Comparison of ENCODE assay signal across 7 cellular contexts in the genomic region with DNA sequence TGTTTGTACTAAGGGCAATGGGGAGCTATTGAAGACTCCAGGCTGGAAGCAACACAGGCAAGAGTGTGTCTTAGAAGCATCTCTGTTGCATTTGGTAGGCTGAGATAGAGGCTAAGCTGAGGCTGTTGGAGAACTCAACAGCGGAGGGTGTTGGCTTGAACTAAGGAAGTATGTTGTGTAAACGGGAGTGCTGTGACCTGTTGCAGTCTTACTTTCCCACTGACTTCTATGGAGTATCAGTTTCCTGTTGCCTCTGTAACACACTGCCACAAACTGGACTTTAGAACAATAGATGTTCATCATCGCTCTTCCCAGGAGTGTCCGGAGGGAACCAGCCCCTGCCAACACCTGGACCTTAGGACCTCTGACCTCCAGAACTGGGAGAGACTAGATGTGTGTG.
A peak's percentile ranks its signal among the peaks of the same experiment; 100 is the strongest.
DNase-seq lines count a peak whose midpoint lies in the region; ATAC-seq and TF ChIP-seq lines count a peak whose summit lies in the region.
"Not testable (repeated sequence)": the region's sequence is repeated elsewhere in the genome, so short reads cannot be mapped to it uniquely, and the experiment has no call there.

No MANE protein-coding gene starts in this region.

- intact Hi-C loops in CD14-positive monocyte (cut with micrococcal nuclease); IMR-90 (cut with micrococcal nuclease); cardiac septum (cut with DNase I); lower lobe of right lung (cut with DNase I); natural killer cell (cut with micrococcal nuclease): not testable (repeated sequence)

- not testable (repeated sequence) for TF ChIP-seq POLR2A in IMR-90 (IDR thresholded peaks at IDR 0.05; ENCODE audit: low read depth, low read length)

- not testable (repeated sequence) for DNase-seq in CD14-positive monocyte (ENCODE audit: low spot score); IMR-90; lower lobe of right lung; natural killer cell
- DNase-seq in dermis blood vessel endothelial cell, result peak; percentile 75
- DNase-seq in cardiac septum (ENCODE audit: low spot score), result peak; percentile 22
- peak; percentile 11 for DNase-seq in left lobe of liver (ENCODE audit: low spot score)

- peak overlapping the region; percentile 75; the same call in 1 of the 3 replicates for H2BK15ac ChIP-seq in IMR-90 (ENCODE audit: low read depth, low read length)

- dilution Hi-C loops in IMR-90 (cut with HindIII; ENCODE audit: low sequenced_read_pairs, unreplicated experiment), result not testable (repeated sequence)

- peaks cover 24% of the 10 kb centered on the region for H3K4me1 ChIP-seq in IMR-90 (ENCODE audit: control insufficient read depth, insufficient read depth, low read length)
- not testable (repeated sequence) for H3K4me1 ChIP-seq in lower lobe of right lung

- H3K27me3 Mint-ChIP-seq in CD14-positive monocyte (ENCODE audit: low read depth in 3 of 3); natural killer cell (ENCODE audit: low read depth in 2 of 2): not testable (repeated sequence)

- not testable (repeated sequence) for ATAC-seq in IMR-90 (ENCODE audit: low read depth); left lobe of liver; natural killer cell
- peak; percentile 24 to 55 for ATAC-seq in lower lobe of right lung

- peaks cover 3 to 16% of the 10 kb centered on the region in 2 experiments for H3K79me1 ChIP-seq in IMR-90 (ENCODE audit: low read depth in 1 of 2, low read length in 2 of 2)

- H3K9me3 Mint-ChIP-seq in CD14-positive monocyte, result peaks cover 2 to 20% (median 13%) of the 10 kb centered on the region in 7 donors
- not testable (repeated sequence) for H3K9me3 Mint-ChIP-seq in natural killer cell

- not testable (repeated sequence) for H3K14ac ChIP-seq in IMR-90 (replicated peaks; ENCODE audit: low read depth, low read length)

- H3K56ac ChIP-seq in IMR-90 (ENCODE audit: extremely low read depth, insufficient read depth, low read length), result not testable (repeated sequence)

- H4K8ac ChIP-seq in IMR-90 (ENCODE audit: low read depth in 2 of 2, low read length in 2 of 2), result not testable (repeated sequence)

- not testable (repeated sequence) for H4K20me1 ChIP-seq in IMR-90 (ENCODE audit: insufficient read depth, low read length)

- not testable (repeated sequence) for BruUV-seq in IMR-90 (replicated peaks; lab: Mats Ljungman, UMichigan)

- not testable (repeated sequence) for H2BK20ac ChIP-seq in IMR-90 (ENCODE audit: low read depth, low read length)

- not testable (repeated sequence) for H3K36me3 ChIP-seq in IMR-90 (ENCODE audit: control insufficient read depth, insufficient read depth, low read length); lower lobe of right lung

- H3K9me3 ChIP-seq in IMR-90 (ENCODE audit: control insufficient read depth, insufficient read depth, low read length); lower lobe of right lung: not testable (repeated sequence)

- TF ChIP-seq RAD21 in IMR-90 (IDR thresholded peaks at IDR 0.05; ENCODE audit: low read length), result not testable (repeated sequence)

- CTCF ChIA-PET in IMR-90 (lab: Yijun Ruan, JAX), result not testable (repeated sequence)

- peaks cover 10% of the 10 kb centered on the region for H3K9me1 ChIP-seq in IMR-90 (ENCODE audit: insufficient read depth, low read length)

- H3K4me1 Mint-ChIP-seq in CD14-positive monocyte (peaks cover 26% of the 10 kb centered on the region), natural killer cell (peaks cover 16 to 41% of the 10 kb centered on the region in 2 donors)

- H3K27ac Mint-ChIP-seq in CD14-positive monocyte (peak overlapping the region in 5 of 7 donors; percentile 14 to 92 (median 76)), natural killer cell (peak overlapping the region in 1 of 2 donors; percentile 59)

- not testable (repeated sequence) for H4K91ac ChIP-seq in IMR-90 (ENCODE audit: insufficient read depth, low read depth, low read length)

- no CpG with 5 or more reads among the region's 4 CpGs for WGBS in IMR-90 (ENCODE audit: extremely low coverage in 2 of 2, insufficient read length in 1 of 2), 2 experiments

- H2BK5ac ChIP-seq in IMR-90 (ENCODE audit: low read depth, low read length, poor library complexity, severe bottlenecking), result not testable (repeated sequence)

- H3K4me3 ChIP-seq in IMR-90 (ENCODE audit: insufficient read depth, low read depth, low read length); lower lobe of right lung: not testable (repeated sequence)

- H3K27me3 ChIP-seq in IMR-90 (ENCODE audit: control insufficient read depth, insufficient read depth, low read length); lower lobe of right lung (ENCODE audit: low read depth): not testable (repeated sequence)

- not testable (repeated sequence) for H2AK9ac ChIP-seq in IMR-90 (replicated peaks; ENCODE audit: low read depth, low read length, poor library complexity)

- not testable (repeated sequence) for H3K4me3 Mint-ChIP-seq in CD14-positive monocyte
- H3K4me3 Mint-ChIP-seq in natural killer cell, result peak overlapping the region; percentile 6

- peak overlapping the region; percentile 58; the same call in 1 of the 2 replicates for H2AK5ac ChIP-seq in IMR-90 (ENCODE audit: low read depth, low read length)

- not testable (repeated sequence) for H3K18ac ChIP-seq in IMR-90 (ENCODE audit: low read depth, low read length)

- H3K4ac ChIP-seq in IMR-90 (ENCODE audit: low read depth, low read length), result not testable (repeated sequence)

- H3K36me3 Mint-ChIP-seq in CD14-positive monocyte, result peaks cover 23 to 43% of the 10 kb centered on the region in 2 donors
- not testable (repeated sequence) for H3K36me3 Mint-ChIP-seq in natural killer cell

- not testable (repeated sequence) for TF ChIP-seq CTCF in CD14-positive monocyte (IDR thresholded peaks at IDR 0.05); IMR-90 (conservative IDR thresholded peaks at IDR 0.05; ENCODE audit: low read depth, low read length); lower lobe of right lung (IDR thresholded peaks at IDR 0.05); natural killer cell (IDR thresholded peaks at IDR 0.05)

- not testable (repeated sequence) for H3K9ac ChIP-seq in IMR-90 (ENCODE audit: low read depth, low read length)

- not testable (repeated sequence) for H2AFZ ChIP-seq in IMR-90 (replicated peaks; ENCODE audit: low read length, poor library complexity)

- H3K4me2 ChIP-seq in IMR-90 (ENCODE audit: low read depth, low read length), result not testable (repeated sequence)

- not testable (repeated sequence) for H3K27ac ChIP-seq in IMR-90 (ENCODE audit: insufficient read depth, low read length); lower lobe of right lung

- in situ Hi-C loops in IMR-90 (cut with MboI; ENCODE audit: low sequenced_read_pairs), result not testable (repeated sequence)

- H4K5ac ChIP-seq in IMR-90 (ENCODE audit: low read depth, low read length), result not testable (repeated sequence)

- POLR2A ChIA-PET in IMR-90 (lab: Charles Lee; ENCODE audit: unreplicated experiment), result not testable (repeated sequence)

- H3K23ac ChIP-seq in IMR-90 (ENCODE audit: low read depth, low read length), result not testable (repeated sequence)

- not testable (repeated sequence) for H2BK120ac ChIP-seq in IMR-90 (ENCODE audit: low read depth, low read length)
